ENCODE assay signal across 1 cellular context in genomic region chr16:81006472-81007311, GRCh38.
TF ChIP-seq lines count a peak whose summit lies in the region.

TSS of gene CENPN (plus strand) at chr16:81007214. CDS start at chr16:81011940, 4,726 bp downstream.
TSS of gene CMC2 (minus strand) at chr16:81006885. CDS start at chr16:80997394, 9,491 bp downstream.

TF ChIP-seq in HEK293, 187 proteins besides CTCF, POLR2A, EP300 and RAD21 (continued from another document and continues in another):
- TF ChIP-seq ZBTB26 (tag by site-specific recombination; optimal IDR thresholded peaks at IDR 0.05) (peak; percentile 53), ELK4 (IDR thresholded peaks at IDR 0.05; ENCODE audit: borderline replicate concordance, low read depth, low read length) (no peak), SP7 (tag by site-specific recombination; IDR thresholded peaks at IDR 0.05) (peak; percentile 88), ZNF221 (tag by site-specific recombination; IDR thresholded peaks at IDR 0.05; ENCODE audit: borderline replicate concordance) (no peak), OSR2 (tag by site-specific recombination; IDR thresholded peaks at IDR 0.05) (no peak), KLF17 (tag by site-specific recombination; IDR thresholded peaks at IDR 0.05) (no peak), ZNF76 (tag by site-specific recombination; IDR thresholded peaks at IDR 0.05; ENCODE audit: borderline replicate concordance, low read depth) (peak; percentile 62), SCRT2 (tag by site-specific recombination; IDR thresholded peaks at IDR 0.05) (peak; percentile 97), ZNF610 (tag by site-specific recombination; IDR thresholded peaks at IDR 0.05; ENCODE audit: borderline replicate concordance) (no peak), ZNF10 (tag by site-specific recombination; IDR thresholded peaks at IDR 0.05) (no peak), MYNN (tag by site-specific recombination; IDR thresholded peaks at IDR 0.05; ENCODE audit: borderline replicate concordance) (no peak), ZNF561 (tag by site-specific recombination; IDR thresholded peaks at IDR 0.05; ENCODE audit: borderline replicate concordance) (no peak), ZNF391 (tag by site-specific recombination; IDR thresholded peaks at IDR 0.05; ENCODE audit: borderline replicate concordance, low read depth) (no peak), HOXA7 (CRISPR knock-in tag; IDR thresholded peaks at IDR 0.05; ENCODE audit: borderline replicate concordance) (no peak), ZNF140 (tag by site-specific recombination; IDR thresholded peaks at IDR 0.05) (no peak), KLF8 (tag by site-specific recombination; IDR thresholded peaks at IDR 0.05) (peak; percentile 50; the same call in 1 of the 2 replicates), ZNF26 (tag by site-specific recombination; IDR thresholded peaks at IDR 0.05) (no peak), BCL11B (tag by site-specific recombination; IDR thresholded peaks at IDR 0.05; ENCODE audit: low read depth) (no peak), ZNF433 (tag by site-specific recombination; IDR thresholded peaks at IDR 0.05; ENCODE audit: low read depth) (no peak), ZNF596 (tag by site-specific recombination; IDR thresholded peaks at IDR 0.05) (no peak), ZFP3 (tag by site-specific recombination; IDR thresholded peaks at IDR 0.05; ENCODE audit: low read depth) (no peak), ZNF768 (tag by site-specific recombination; IDR thresholded peaks at IDR 0.05) (no peak; the same call in 1 of the 2 replicates), ZNF645 (tag by site-specific recombination; IDR thresholded peaks at IDR 0.05) (no peak), ZNF148 (tag by site-specific recombination; IDR thresholded peaks at IDR 0.05; ENCODE audit: borderline replicate concordance) (no peak), ZNF155 (tag by site-specific recombination; IDR thresholded peaks at IDR 0.05) (no peak), ATF2 (tag by site-specific recombination; IDR thresholded peaks at IDR 0.05; ENCODE audit: low read depth) (no peak), ZNF837 (tag by site-specific recombination; IDR thresholded peaks at IDR 0.05) (no peak), ZNF157 (tag by site-specific recombination; IDR thresholded peaks at IDR 0.05) (no peak), HOXD13 (CRISPR knock-in tag; IDR thresholded peaks at IDR 0.05; ENCODE audit: borderline replicate concordance) (no peak), ZNF544 (tag by site-specific recombination; IDR thresholded peaks at IDR 0.05) (no peak), ZNF692 (tag by site-specific recombination; IDR thresholded peaks at IDR 0.05) (peak; percentile 77; the same call in 1 of the 2 replicates), TSHZ1 (tag by site-specific recombination; IDR thresholded peaks at IDR 0.05; ENCODE audit: borderline replicate concordance) (no peak), ZNF274 (IDR thresholded peaks at IDR 0.05; ENCODE audit: low read length) (no peak), ZNF274 (tag by site-specific recombination; IDR thresholded peaks at IDR 0.05; ENCODE audit: borderline replicate concordance) (no peak), ZFP69B (tag by site-specific recombination; IDR thresholded peaks at IDR 0.05) (no peak), GLIS2 (tag by site-specific recombination; IDR thresholded peaks at IDR 0.05) (peak; percentile 80), ZNF174 (tag by site-specific recombination; IDR thresholded peaks at IDR 0.05) (no peak), ZNF701 (tag by site-specific recombination; IDR thresholded peaks at IDR 0.05) (no peak), ZNF518A (tag by site-specific recombination; conservative IDR thresholded peaks at IDR 0.05; ENCODE audit: low read depth) (no peak; the same call in 1 of the 2 replicates)
